In the genomic region with DNA sequence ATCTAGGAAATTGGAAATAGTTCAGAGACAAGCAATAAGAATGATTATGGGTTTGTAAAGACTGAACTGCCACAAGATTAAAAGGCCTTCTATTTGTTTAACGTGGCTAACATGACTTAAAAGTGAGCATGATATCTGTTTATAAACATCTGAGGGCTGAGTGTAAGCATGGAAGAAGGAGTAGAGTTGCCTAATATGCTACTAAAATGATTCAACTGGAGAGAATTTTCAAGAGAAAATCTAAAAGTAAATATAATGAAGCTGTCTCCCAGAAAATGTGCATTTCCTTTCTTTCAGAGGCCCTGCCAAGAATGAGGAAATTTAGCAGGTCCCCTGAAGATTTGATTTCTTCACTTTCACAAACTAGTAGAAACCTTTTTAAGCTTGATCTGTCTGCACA, we compare ENCODE assay signal across 1 cellular context.
TF ChIP-seq lines count a peak whose summit lies in the region.

No MANE protein-coding gene starts in this region.

TF ChIP-seq in A549, 52 proteins besides CTCF, POLR2A, EP300 and RAD21 (continued from another document):
- TF ChIP-seq ZFP36 (IDR thresholded peaks at IDR 0.05; ENCODE audit: borderline replicate concordance, partially characterized antibody) (no peak), HOXB5 (CRISPR knock-in tag; IDR thresholded peaks at IDR 0.05) (no peak), ZC3H11A (IDR thresholded peaks at IDR 0.05) (no peak)
